ENCODE assay signal across 8 cellular contexts in genomic region chr6:156774872-156775405, GRCh38. TPM values are rescaled to one million over a fixed set of nuclear protein-coding genes. Genes with fewer than 3 reads are reported as not detected.
A peak's percentile ranks its signal among the peaks of the same experiment; 100 is the strongest.
DNase-seq lines count a peak whose midpoint lies in the region; ATAC-seq, FAIRE-seq and TF ChIP-seq lines count a peak whose summit lies in the region.

No MANE protein-coding gene starts in this region.

- H3K9ac ChIP-seq in H1 (replicated peaks in 1 of 4; ENCODE audit: extremely low read depth in 1 of 4, low read depth in 3 of 4, low read length in 3 of 4), result no peak overlapping the region

- H3K18ac ChIP-seq in H1 (ENCODE audit: extremely low read depth, low read length), result no peak overlapping the region

- no peak overlapping the region for H2BK12ac ChIP-seq in H1 (ENCODE audit: low read depth, low read length)

- H4K8ac ChIP-seq in H1 (ENCODE audit: extremely low read depth, insufficient read depth, low read length), result no peak overlapping the region

- H2BK5ac ChIP-seq in H1 (ENCODE audit: low read depth, low read length), result 0 out of 2 replicates have a peak overlapping the region, but pooled peaks have one; percentile 26

- no peak overlapping the region for H3K56ac ChIP-seq in H1 (replicated peaks; ENCODE audit: insufficient read length, low read depth, low read length)

- FAIRE-seq in H1 (lab: Jason Lieb, UNC), result peak; percentile 24

- DNase-seq in H7, result peak; percentile 70
- DNase-seq in NCI-H446 treated with DMSO at 0.1 percent for 48 hours (lab: John Stamatoyannopoulos, UW), result peak; percentile 39
- DNase-seq in H1 (ENCODE audit: low read depth in 1 of 2, low spot score in 2 of 2), result no peak
- DNase-seq in sigmoid colon, result no peak
- DNase-seq in SKM-1 (lab: John Stamatoyannopoulos, UW; ENCODE audit: unreplicated experiment), result no peak
- no peak for DNase-seq in KG1 (lab: John Stamatoyannopoulos, UW)

- intact Hi-C loops in sigmoid colon (cut with DNase I), result loop anchor here (5.0 kb wide), 5 partner anchors 182 to 1463 kb away; partner anchors contain the start of gene TFB1M

- peaks cover 0 to 21% of the 10 kb centered on the region in 2 experiments; a peak in 3 of 4 replicates for H3K79me2 ChIP-seq in H1 (ENCODE audit: control insufficient read depth in 1 of 2, insufficient read depth in 2 of 2, low read length in 2 of 2)

- no peaks in the 10 kb centered on the region; the same call in 1 of the 2 replicates for H3K79me1 ChIP-seq in H1 (ENCODE audit: low read depth, low read length)

- H4K5ac ChIP-seq in H1 (ENCODE audit: insufficient read length, low read depth, low read length), result no peak overlapping the region

- H2AFZ ChIP-seq in H1 (ENCODE audit: low read length), result no peak overlapping the region

- H3K4ac ChIP-seq in H1 (replicated peaks; ENCODE audit: insufficient read length, low read depth, low read length), result no peak overlapping the region

- CTCF ChIA-PET in H1 (lab: Charles Lee; ENCODE audit: partially characterized antibody), result no interaction called here

- H4K20me1 ChIP-seq in H1 (replicated peaks in 1 of 2; ENCODE audit: control insufficient read depth in 1 of 2, insufficient read depth in 2 of 2, low read length in 2 of 2), result no peaks in the 10 kb centered on the region

- POLR2A ChIA-PET in H1 (lab: Charles Lee; ENCODE audit: partially characterized antibody), result no interaction called here

- H2BK20ac ChIP-seq in H1 (ENCODE audit: low read length), result no peak overlapping the region

- peaks cover 4% of the 10 kb centered on the region; the same call in 1 of the 2 replicates for H3K23me2 ChIP-seq in H1 (ENCODE audit: low read depth, low read length)

- WGBS in H1 (ENCODE audit: extremely low coverage in 1 of 2, insufficient coverage in 1 of 2, insufficient read length in 1 of 2, insufficient replicate concordance in 2 of 2, low coverage in 1 of 2, low lambda C conversion rate in 2 of 2, missing lambda C conversion rate in 1 of 2), 2 experiments, result 20% methylated on average over 5 of the region's 5 CpGs; no CpG with 5 or more reads in 1 of the 2 experiments
- 18 to 50% methylated on average over 5 of the region's 5 CpGs for WGBS in sigmoid colon, 2 donors

- H3K4me1 ChIP-seq in H1 (replicated peaks in 1 of 4; ENCODE audit: control insufficient read depth in 3 of 4, insufficient read depth in 4 of 4, low read length in 3 of 4) (peaks cover 0 to 16% (median 8%) of the 10 kb centered on the region in 4 experiments; a peak in 5 of 7 replicates), sigmoid colon (peaks cover 3 to 22% (median 19%) of the 10 kb centered on the region in 4 donors)

- no peaks in the 10 kb centered on the region for H3K36me3 ChIP-seq in H7 (replicated peaks; ENCODE audit: control insufficient read depth, insufficient read depth, low read length)
- no peaks in the 10 kb centered on the region for H3K36me3 ChIP-seq in H1 (ENCODE audit: control insufficient read depth in 2 of 4, insufficient read depth in 4 of 4, low read length in 3 of 4)
- H3K36me3 ChIP-seq in sigmoid colon, result no peaks in the 10 kb centered on the region

- H3K9me3 ChIP-seq in H1 (ENCODE audit: insufficient read depth in 2 of 2, low read depth in 1 of 2, low read length in 1 of 2) (no peaks in the 10 kb centered on the region), sigmoid colon (no peaks in the 10 kb centered on the region)

- ATAC-seq in GM21576 (IDR thresholded peaks at IDR 0.05; ENCODE audit: unreplicated experiment) (no peak), GM18861 (IDR thresholded peaks at IDR 0.05; ENCODE audit: unreplicated experiment) (no peak)

- no peaks in the 10 kb centered on the region for H3K27me3 ChIP-seq in H7 (ENCODE audit: control insufficient read depth, insufficient read depth, low read length)
- H3K27me3 ChIP-seq in H1 (replicated peaks in 1 of 4; ENCODE audit: control insufficient read depth in 3 of 4, extremely low read depth in 1 of 4, insufficient read depth in 3 of 4, low read length in 3 of 4), result no peaks in the 10 kb centered on the region
- no peaks in the 10 kb centered on the region for H3K27me3 ChIP-seq in sigmoid colon

- no peak overlapping the region for H2BK120ac ChIP-seq in H1 (replicated peaks; ENCODE audit: low read depth, low read length)

- H3K23ac ChIP-seq in H1 (ENCODE audit: insufficient read length), result no peak overlapping the region

- H2BK15ac ChIP-seq in H1 (ENCODE audit: low read length), result no peak overlapping the region

- H3K27ac ChIP-seq in H1 (ENCODE audit: low read depth, low read length) (peak overlapping the region; percentile 9; the same call in 1 of the 2 replicates), sigmoid colon (peak overlapping the region; percentile 97 to 99 (median 98))

- no peak overlapping the region for H3K14ac ChIP-seq in H1 (ENCODE audit: insufficient read length)

- TF ChIP-seq CTCF in H1 (IDR thresholded peaks at IDR 0.05; ENCODE audit: control extremely low read depth in 1 of 3, insufficient read depth in 1 of 3, low read depth in 1 of 3, low read length in 3 of 3) (peak in 1 of 3 experiments; percentile 3; a peak in 1 of 4 replicates), sigmoid colon (IDR thresholded peaks at IDR 0.05) (no peak)

- peak in 1 of 2 experiments; percentile 30; a peak in 1 of 3 replicates for TF ChIP-seq POLR2A in H1 (IDR thresholded peaks at IDR 0.05; ENCODE audit: control extremely low read depth in 1 of 2, low read depth in 2 of 2, low read length in 2 of 2)
- no peak for TF ChIP-seq POLR2A in sigmoid colon (IDR thresholded peaks at IDR 0.05)

- no peak overlapping the region for H2AK5ac ChIP-seq in H1 (ENCODE audit: low read depth, low read length)

- no peak for TF ChIP-seq EP300 in H1 (IDR thresholded peaks at IDR 0.05; ENCODE audit: borderline replicate concordance in 1 of 2, low read depth in 2 of 2, low read length in 2 of 2)
- TF ChIP-seq EP300 in sigmoid colon (IDR thresholded peaks at IDR 0.05), result no peak

- peak overlapping the region; percentile 50 to 53 for H3K4me2 ChIP-seq in H1 (ENCODE audit: insufficient read depth in 1 of 2, low read depth in 2 of 2, low read length in 2 of 2)

- TF ChIP-seq RAD21 in H1 (IDR thresholded peaks at IDR 0.05 in 1 of 2, conservative IDR thresholded peaks at IDR 0.05 in 1 of 2; ENCODE audit: low read depth in 2 of 2, low read length in 2 of 2), result peak in 1 of 2 experiments; percentile 28; a peak in 1 of 4 replicates

- H4K91ac ChIP-seq in H1 (replicated peaks; ENCODE audit: insufficient read length, low read length), result no peak overlapping the region

- no peak overlapping the region for H3K4me3 ChIP-seq in H7 (ENCODE audit: insufficient read depth, low read depth, low read length)
- peak overlapping the region in 1 of 4 experiments; percentile 40; a peak in 2 of 8 replicates for H3K4me3 ChIP-seq in H1 (ENCODE audit: extremely low read depth in 1 of 4, insufficient read depth in 2 of 4, low read depth in 3 of 4, low read length in 4 of 4)
- H3K4me3 ChIP-seq in sigmoid colon, result no peak overlapping the region

TF ChIP-seq in H1, 55 proteins besides CTCF, POLR2A, EP300 and RAD21 (continues in another document):
- TF ChIP-seq EZH2 (IDR thresholded peaks at IDR 0.05; ENCODE audit: low read depth, low read length, severe bottlenecking) (no peak), POLR2AphosphoS5 (IDR thresholded peaks at IDR 0.05; ENCODE audit: low read depth, low read length) (0 out of 2 replicates have a peak, but pooled peaks have one; percentile 26), RFX5 (IDR thresholded peaks at IDR 0.05; ENCODE audit: borderline replicate concordance, low read depth, low read length) (no peak), TAF1 (IDR thresholded peaks at IDR 0.05; ENCODE audit: low read depth, low read length) (0 out of 2 replicates have a peak, but pooled peaks have one; percentile 34), SIX5 (IDR thresholded peaks at IDR 0.05; ENCODE audit: low read depth, low read length) (no peak), CEBPB (IDR thresholded peaks at IDR 0.05; ENCODE audit: low read depth, low read length) (0 out of 2 replicates have a peak, but pooled peaks have one; percentile 56), ASH2L (IDR thresholded peaks at IDR 0.05; ENCODE audit: low read length) (peak; percentile 50), TCF12 (IDR thresholded peaks at IDR 0.05; ENCODE audit: low read depth, low read length) (no peak), YY1 (IDR thresholded peaks at IDR 0.05; ENCODE audit: low read depth, low read length) (0 out of 2 replicates have a peak, but pooled peaks have one; percentile 15), SP2 (IDR thresholded peaks at IDR 0.05; ENCODE audit: low read length) (no peak), SIN3A (conservative IDR thresholded peaks at IDR 0.05 in 1 of 2, IDR thresholded peaks at IDR 0.05 in 1 of 2; ENCODE audit: low read depth in 1 of 2, low read length in 2 of 2) (no peak), FOSL1 (IDR thresholded peaks at IDR 0.05; ENCODE audit: insufficient read depth, low read depth, low read length) (no peak), SRF (IDR thresholded peaks at IDR 0.05; ENCODE audit: low read depth, low read length) (no peak), BRCA1 (IDR thresholded peaks at IDR 0.05; ENCODE audit: low read depth, low read length) (no peak)

RNA-seq across cellular contexts. Expression of gene ARID1B, which starts 2.2 kb away (rescaled TPM):
- 20.9 and 27.8 TPM in 2 replicates for total RNA-seq in H7 (2014; rRNA removed; shearing (Covaris generic))
- 70.3 and 71.2 TPM in 2 replicates for total RNA-seq in H1 (2021; fragmentation: NEBNext Ultra II Directional; extraction: Animal tissue kit (Norgen Biotek cat#: 25700))
- 24.3 and 32.2 TPM in 2 replicates for polyA plus RNA-seq in H1 (2011; rRNA removed)
- polyA plus RNA-seq in H1 (2011; cell fraction: cytosol; rRNA removed), result 23.8 TPM
- 72.6 TPM for polyA plus RNA-seq in H1 (2011; cell fraction: nucleus; rRNA removed)
- 39.0 to 46.3 TPM (median 43.7 TPM) in 4 replicates for polyA plus RNA-seq in H1 (2012, experiment 1 of 2)
- 7.0 TPM for polyA plus RNA-seq in H1 (2012, experiment 2 of 2)
- 29.4 TPM for polyA plus RNA-seq in H1 (2013, experiment 1 of 2)
- 29.7 TPM for polyA plus RNA-seq in H1 (2013, experiment 2 of 2)
- polyA minus RNA-seq in H1 (2011; rRNA and poly(A)+ RNA removed), result 124 and 131 TPM in 2 replicates
- polyA minus RNA-seq in H1 (2011; cell fraction: cytosol; rRNA and poly(A)+ RNA removed), result 103 TPM
- polyA minus RNA-seq in H1 (2011; cell fraction: nucleus; rRNA and poly(A)+ RNA removed), result 315 TPM
- 100 to 1,000 TPM in 1 of 4 donors, 10 to 100 TPM in 3; 69.6 to 115 (median 78.8) TPM for total RNA-seq in sigmoid colon
- 10 to 100 TPM in 1 of 3 donors, 1 to 10 TPM in 2; 8.4 to 30.4 (median 8.6) TPM for polyA plus RNA-seq in sigmoid colon

Comparison
In these comparisons a context has a peak if more than half of its experiments do, and no peak if none do; other contexts are left out.
1. DNase-seq: peak in H7 (single experiment) and NCI-H446 treated with DMSO at 0.1 percent for 48 hours (single experiment); none in H1 (0 of 2), sigmoid colon (single experiment), SKM-1 (single experiment) and KG1 (single experiment).